In the genomic region with DNA sequence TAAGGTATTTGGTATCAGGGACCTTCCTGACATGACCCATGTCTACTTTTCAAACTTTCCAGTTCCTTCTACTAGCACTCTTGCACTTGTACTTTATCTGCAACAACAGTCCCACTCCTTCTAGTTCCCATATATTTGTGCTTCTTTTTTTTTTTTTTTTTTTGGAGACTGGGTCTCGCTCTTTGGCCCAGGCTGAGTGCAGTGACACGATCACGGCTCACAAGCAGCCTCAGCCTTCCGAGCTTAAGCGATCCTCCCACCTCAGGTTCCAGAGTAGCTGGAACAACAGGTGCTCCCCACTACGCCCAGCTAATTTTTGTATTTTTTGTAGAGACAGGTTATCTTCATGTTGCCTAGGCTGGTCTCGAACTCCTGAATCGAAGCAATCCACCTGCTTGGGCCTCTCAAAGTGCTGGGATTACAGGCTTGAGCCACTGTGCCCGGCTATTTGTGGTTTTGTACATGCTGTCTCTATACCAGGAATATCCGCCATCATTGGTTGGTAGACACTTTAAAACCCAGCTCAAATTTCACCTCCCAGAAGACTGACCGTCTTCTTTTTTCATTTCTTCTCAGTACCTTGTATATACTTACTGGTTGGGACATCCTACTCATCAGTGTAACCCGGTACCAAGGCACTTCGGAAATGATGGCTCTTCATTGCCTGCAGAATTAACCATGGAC, we compare ENCODE assay signal across 9 cellular contexts. TPM values are rescaled to one million over a fixed set of nuclear protein-coding genes. Genes with fewer than 3 reads are reported as not detected.
A peak's percentile ranks its signal among the peaks of the same experiment; 100 is the strongest.
DNase-seq lines count a peak whose midpoint lies in the region; ATAC-seq and TF ChIP-seq lines count a peak whose summit lies in the region.
"Had no signal": no experiment of that assay in that cellular context is flagged by ENCODE, and none has a peak within 500 bp of the region (broad histone marks: within the 10 kb centered on the region; RNA-seq: fewer than 3 reads in every experiment).

No MANE protein-coding gene starts in this region.

- H3K4me3 ChIP-seq in esophagus squamous epithelium (peak overlapping the region; percentile 37 to 89 (median 75)), prostate gland (peak overlapping the region; percentile 64 to 81)

- H3K9ac ChIP-seq in ES-I3 (ENCODE audit: low read depth, low read length): peak overlapping the region; percentile 68

- TF ChIP-seq CTCF in RWPE1 (conservative IDR thresholded peaks at IDR 0.05; ENCODE audit: low read depth): no peak
- TF ChIP-seq CTCF in esophagus squamous epithelium (IDR thresholded peaks at IDR 0.05): no peak
- TF ChIP-seq CTCF in prostate gland (IDR thresholded peaks at IDR 0.05): no peak

- no peak for ATAC-seq in GM18909 (IDR thresholded peaks at IDR 0.05; ENCODE audit: poor library complexity, unreplicated experiment)
- no peak for ATAC-seq in GM18861 (IDR thresholded peaks at IDR 0.05; ENCODE audit: unreplicated experiment)
- ATAC-seq in GM21390 (IDR thresholded peaks at IDR 0.05; ENCODE audit: unreplicated experiment): no peak

- POLR2A ChIA-PET in RWPE1 (lab: Yijun Ruan, JAX; ENCODE audit: low non-redundant PET): interaction anchor here (0.6 kb wide), 2 partner anchors 60 to 688 kb away, joined by 3 to 8 read pairs; no protein-coding TSS in a partner anchor

- peak overlapping the region; percentile 96 for H3K27ac ChIP-seq in RWPE1
- H3K27ac ChIP-seq in esophagus squamous epithelium: peak overlapping the region; percentile 83 to 97 (median 96)
- peak overlapping the region in 1 of 2 donors; percentile 88 for H3K27ac ChIP-seq in prostate gland

- DNase-seq in RWPE1 (ENCODE audit: low spot score) (no peak), esophagus squamous epithelium (lab: John Stamatoyannopoulos, UW) (no peak), prostate gland (ENCODE audit: low spot score) (no peak), erythroblast (lab: John Stamatoyannopoulos, UW) (no peak)
- DNase-seq: SIG-M5 had no signal

- H3K4me1 ChIP-seq in ES-I3 (ENCODE audit: insufficient read depth, low read length) (0 out of 2 replicates have a peak, but pooled peaks cover 11% of the 10 kb centered on the region), esophagus squamous epithelium (peaks cover 0 to 53% (median 15%) of the 10 kb centered on the region in 3 donors), prostate gland (replicated peaks) (no peaks in the 10 kb centered on the region)

- CTCF ChIA-PET in RWPE1 (lab: Yijun Ruan, JAX): interaction anchor here (0.5 to 0.6 kb wide), 2 partner anchors 108 to 328 kb away, joined by 3 read pairs; no protein-coding TSS in a partner anchor

- intact Hi-C loops in esophagus squamous epithelium (cut with DNase I) (no loop called here), prostate gland (cut with DNase I) (no loop called here)

- H3K36me3 ChIP-seq in ES-I3 (ENCODE audit: insufficient read depth, low read length) (no peaks in the 10 kb centered on the region), esophagus squamous epithelium (no peaks in the 10 kb centered on the region), prostate gland (no peaks in the 10 kb centered on the region)

- H3K9me3 ChIP-seq in ES-I3 (ENCODE audit: control insufficient read depth, insufficient read depth, low read length) (no peaks in the 10 kb centered on the region), esophagus squamous epithelium (no peaks in the 10 kb centered on the region), prostate gland (no peaks in the 10 kb centered on the region)

- 83 to 86% methylated on average over 13 of the region's 13 CpGs for WGBS in esophagus squamous epithelium, 2 donors
- 87% methylated on average over 13 of the region's 13 CpGs for WGBS in prostate gland

- H3K27me3 ChIP-seq in esophagus squamous epithelium (no peaks in the 10 kb centered on the region), prostate gland (replicated peaks; ENCODE audit: insufficient read depth) (no peaks in the 10 kb centered on the region)

- no peak for TF ChIP-seq POLR2A in esophagus squamous epithelium (IDR thresholded peaks at IDR 0.05)
- no peak for TF ChIP-seq POLR2A in prostate gland (IDR thresholded peaks at IDR 0.05)
- TF ChIP-seq POLR2A in erythroblast (IDR thresholded peaks at IDR 0.05; ENCODE audit: low read length): no peak

RNA-seq across cellular contexts. Expression of a gene that starts 1.1 kb away (rescaled TPM):
- total RNA-seq in esophagus squamous epithelium: 10 to 100 TPM; 10.6 to 18.1 (median 11.9) TPM
- 10 to 100 TPM; 12.0 to 31.5 TPM for total RNA-seq in prostate gland

RNA-seq across cellular contexts. Expression of a gene that starts 48.6 kb away (rescaled TPM):
- total RNA-seq in esophagus squamous epithelium: 10 to 100 TPM in 3 of 4 donors, 1 to 10 TPM in 1; 9.7 to 23.8 (median 15.5) TPM
- 10 to 100 TPM in 1 of 2 donors, 1 to 10 TPM in 1; 8.0 to 19.5 TPM for total RNA-seq in prostate gland
